25 cellular contexts compared by ENCODE assay signal in genomic region chr12:114836609-114837008, GRCh38.
DNase-seq lines count a peak whose midpoint lies in the region; ATAC-seq, FAIRE-seq and TF ChIP-seq lines count a peak whose summit lies in the region.
"Had no signal": no experiment of that assay in that cellular context is flagged by ENCODE, and none has a peak within 500 bp of the region (broad histone marks: within the 10 kb centered on the region; RNA-seq: fewer than 3 reads in every experiment).

No MANE protein-coding gene starts in this region.

- TF ChIP-seq EP300 in HepG2 (IDR thresholded peaks at IDR 0.05; ENCODE audit: low read depth in 2 of 2, low read length in 2 of 2) (no peak), HepG2 (CRISPR knock-in tag; IDR thresholded peaks at IDR 0.05; ENCODE audit: borderline replicate concordance) (no peak)

- no peaks in the 10 kb centered on the region for H4K20me1 ChIP-seq in HepG2 (ENCODE audit: insufficient read depth, low read length)
- H4K20me1 ChIP-seq in IMR-90 (ENCODE audit: insufficient read depth, low read length): no peaks in the 10 kb centered on the region
- H4K20me1 ChIP-seq: BLaER1 treated with 17β-estradiol and CSF1 and Interleukin-3, amounts not matched to agents 10 nM and 100 nM had no signal

- FAIRE-seq in HepG2 (lab: Jason Lieb, UNC): no peak
- FAIRE-seq: A549, GM12878, GM12892, GM18507 had no signal

- CTCF ChIA-PET in HepG2 (lab: Yijun Ruan, JAX; ENCODE audit: low intra/inter-chr PET ratio, low total read pairs) (no interaction called here), IMR-90 (lab: Yijun Ruan, JAX) (no interaction called here)

- no peak overlapping the region for H3K23ac ChIP-seq in IMR-90 (ENCODE audit: low read depth, low read length)

- H3K27ac ChIP-seq in HepG2 (ENCODE audit: extremely low read length, insufficient read depth, low read length): no peak overlapping the region
- no peak overlapping the region for H3K27ac ChIP-seq in right lobe of liver
- no peak overlapping the region for H3K27ac ChIP-seq in IMR-90 (ENCODE audit: insufficient read depth, low read length)
- H3K27ac ChIP-seq: 22Rv1; A549; BLaER1 treated with 17β-estradiol and CSF1 and Interleukin-3, amounts not matched to agents 10 nM and 100 nM; C4-2B had no signal

- BruUV-seq in HepG2 (replicated peaks; lab: Mats Ljungman, UMichigan) (no TSS peak), IMR-90 (replicated peaks; lab: Mats Ljungman, UMichigan) (no TSS peak)

- H2AFZ ChIP-seq in HepG2 (ENCODE audit: low read length) (no peak overlapping the region), IMR-90 (replicated peaks; ENCODE audit: low read length, poor library complexity) (no peak overlapping the region)

- no peaks in the 10 kb centered on the region for H3K27me3 Mint-ChIP-seq in chondrocyte (ENCODE audit: low read depth)
- H3K27me3 Mint-ChIP-seq: B cell; CD4-positive, alpha-beta memory T cell; CD4-positive, CD25-positive, alpha-beta regulatory T cell had no signal

- H3K4me3 Mint-ChIP-seq in chondrocyte (ENCODE audit: unreplicated experiment): no peak overlapping the region
- H3K4me3 Mint-ChIP-seq: B cell; CD4-positive, alpha-beta memory T cell; CD4-positive, CD25-positive, alpha-beta regulatory T cell; CD8-positive, alpha-beta memory T cell had no signal

- dilution Hi-C loops in IMR-90 (cut with HindIII; ENCODE audit: low sequenced_read_pairs, unreplicated experiment): no loop called here

- H2BK5ac ChIP-seq in IMR-90 (ENCODE audit: low read depth, low read length, poor library complexity, severe bottlenecking): no peak overlapping the region

- H3K4me2 ChIP-seq in HepG2 (ENCODE audit: low read depth, low read length): no peak overlapping the region
- no peak overlapping the region for H3K4me2 ChIP-seq in IMR-90 (ENCODE audit: low read depth, low read length)
- H3K4me2 ChIP-seq: A549; BLaER1 treated with 17β-estradiol and CSF1 and Interleukin-3, amounts not matched to agents 10 nM and 100 nM had no signal

- no peaks in the 10 kb centered on the region; the same call in 1 of the 2 replicates for H3K9me3 ChIP-seq in HepG2 (ENCODE audit: low read length)
- no peaks in the 10 kb centered on the region for H3K9me3 ChIP-seq in right lobe of liver
- H3K9me3 ChIP-seq in IMR-90 (ENCODE audit: control insufficient read depth, insufficient read depth, low read length): peaks cover 8% of the 10 kb centered on the region

- no peak overlapping the region for H2BK15ac ChIP-seq in IMR-90 (ENCODE audit: low read depth, low read length)

- H2AK9ac ChIP-seq in IMR-90 (replicated peaks; ENCODE audit: low read depth, low read length, poor library complexity): no peak overlapping the region

- H3K36me3 Mint-ChIP-seq in chondrocyte (ENCODE audit: low read depth): no peaks in the 10 kb centered on the region
- H3K36me3 Mint-ChIP-seq: CD4-positive, alpha-beta memory T cell; CD4-positive, CD25-positive, alpha-beta regulatory T cell; CD8-positive, alpha-beta memory T cell had no signal

- H3K79me2 ChIP-seq in HepG2 (ENCODE audit: insufficient read depth, low read length): no peaks in the 10 kb centered on the region

- no peak overlapping the region for H3K18ac ChIP-seq in IMR-90 (ENCODE audit: low read depth, low read length)

- H3K4me3 ChIP-seq in HepG2 (replicated peaks in 1 of 3; ENCODE audit: insufficient read depth in 1 of 3, low read depth in 2 of 3, low read length in 3 of 3): no peak overlapping the region
- no peak overlapping the region for H3K4me3 ChIP-seq in right lobe of liver
- no peak overlapping the region for H3K4me3 ChIP-seq in IMR-90 (ENCODE audit: insufficient read depth, low read depth, low read length)
- H3K4me3 ChIP-seq: A549; BLaER1 treated with 17β-estradiol and CSF1 and Interleukin-3, amounts not matched to agents 10 nM and 100 nM; GM12878 had no signal

- no peak overlapping the region for H2BK20ac ChIP-seq in IMR-90 (ENCODE audit: low read depth, low read length)

- no peak overlapping the region for H4K8ac ChIP-seq in IMR-90 (ENCODE audit: low read depth in 2 of 2, low read length in 2 of 2)

- H3K9me3 Mint-ChIP-seq in chondrocyte (ENCODE audit: low read depth): peaks cover 4% of the 10 kb centered on the region

- no peak overlapping the region for H4K5ac ChIP-seq in IMR-90 (ENCODE audit: low read depth, low read length)

- ATAC-seq in HepG2 (no peak), right lobe of liver (no peak), IMR-90 (ENCODE audit: low read depth) (no peak)
- ATAC-seq: A549, GM12878 had no signal

- TF ChIP-seq CTCF in HepG2 (CRISPR knock-in tag; IDR thresholded peaks at IDR 0.05): no peak
- no peak for TF ChIP-seq CTCF in right lobe of liver (IDR thresholded peaks at IDR 0.05)
- TF ChIP-seq CTCF in IMR-90 (conservative IDR thresholded peaks at IDR 0.05; ENCODE audit: low read depth, low read length): no peak
- TF ChIP-seq CTCF in chondrocyte (IDR thresholded peaks at IDR 0.05): no peak

- POLR2A ChIA-PET in HepG2 (lab: Yijun Ruan, JAX) (no interaction called here), IMR-90 (lab: Charles Lee; ENCODE audit: unreplicated experiment) (no interaction called here)

- H2BK120ac ChIP-seq in IMR-90 (ENCODE audit: low read depth, low read length): 0 out of 2 replicates have a peak overlapping the region, but pooled peaks have one; percentile 8

- peaks cover 34% of the 10 kb centered on the region for H3K4me1 ChIP-seq in HepG2 (ENCODE audit: insufficient read depth, low read length)
- H3K4me1 ChIP-seq in right lobe of liver: peaks cover 0 to 13% (median 0%) of the 10 kb centered on the region in 4 donors
- peaks cover 14% of the 10 kb centered on the region for H3K4me1 ChIP-seq in IMR-90 (ENCODE audit: control insufficient read depth, insufficient read depth, low read length)
- H3K4me1 ChIP-seq: A549 had no signal

- 65% methylated on average over 3 of the region's 3 CpGs for WGBS in HepG2 (ENCODE audit: low lambda C conversion rate)
- 90% methylated on average over 3 of the region's 3 CpGs for WGBS in right lobe of liver (ENCODE audit: insufficient coverage, low coverage, low lambda C conversion rate, missing lambda C conversion rate)
- WGBS in IMR-90 (ENCODE audit: extremely low coverage in 2 of 2, insufficient read length in 1 of 2), 2 experiments: no CpG with 5 or more reads among the region's 3 CpGs

- in situ Hi-C loops in HepG2 (cut with HindIII; ENCODE audit: extremely low pct_ligation_motif_present, low pct_unique_long_range_greater_than_20kb): no loop called here
- in situ Hi-C loops in IMR-90 (cut with MboI; ENCODE audit: low sequenced_read_pairs): no loop called here

- H4K91ac ChIP-seq in IMR-90 (ENCODE audit: insufficient read depth, low read depth, low read length): no peak overlapping the region

- H3K27me3 ChIP-seq in HepG2 (ENCODE audit: control insufficient read depth in 1 of 2, insufficient read depth in 2 of 2, low read length in 2 of 2) (no peaks in the 10 kb centered on the region), right lobe of liver (no peaks in the 10 kb centered on the region), IMR-90 (ENCODE audit: control insufficient read depth, insufficient read depth, low read length) (no peaks in the 10 kb centered on the region)
- H3K27me3 ChIP-seq: BLaER1 treated with 17β-estradiol and CSF1 and Interleukin-3, amounts not matched to agents 10 nM and 100 nM had no signal

- H3K4me1 Mint-ChIP-seq in chondrocyte (ENCODE audit: low read depth): peaks cover 7% of the 10 kb centered on the region
- H3K4me1 Mint-ChIP-seq: B cell; CD4-positive, alpha-beta memory T cell; CD4-positive, CD25-positive, alpha-beta regulatory T cell; CD8-positive, alpha-beta memory T cell had no signal

- no peaks in the 10 kb centered on the region for H3K36me3 ChIP-seq in HepG2 (replicated peaks in 1 of 2; ENCODE audit: control insufficient read depth in 1 of 2, insufficient read depth in 2 of 2, low read length in 2 of 2)
- no peaks in the 10 kb centered on the region for H3K36me3 ChIP-seq in right lobe of liver
- H3K36me3 ChIP-seq in IMR-90 (ENCODE audit: control insufficient read depth, insufficient read depth, low read length): no peaks in the 10 kb centered on the region
- H3K36me3 ChIP-seq: BLaER1 treated with 17β-estradiol and CSF1 and Interleukin-3, amounts not matched to agents 10 nM and 100 nM had no signal

- 0 out of 2 replicates have a peak, but pooled peaks cover 3% of the 10 kb centered on the region for H3K9me1 ChIP-seq in IMR-90 (ENCODE audit: insufficient read depth, low read length)

- H3K9ac ChIP-seq in HepG2 (ENCODE audit: insufficient read depth, low read depth, low read length) (no peak overlapping the region), IMR-90 (ENCODE audit: low read depth, low read length) (no peak overlapping the region)
- H3K9ac ChIP-seq: BLaER1 treated with 17β-estradiol and CSF1 and Interleukin-3, amounts not matched to agents 10 nM and 100 nM had no signal

- TF ChIP-seq POLR2A in HepG2 (IDR thresholded peaks at IDR 0.05; ENCODE audit: insufficient read depth in 1 of 2, low read depth in 2 of 2, low read length in 2 of 2) (no peak), right lobe of liver (IDR thresholded peaks at IDR 0.05) (no peak), IMR-90 (IDR thresholded peaks at IDR 0.05; ENCODE audit: low read depth, low read length) (no peak)

- no peaks in the 10 kb centered on the region for H3K79me1 ChIP-seq in IMR-90 (ENCODE audit: low read depth in 1 of 2, low read length in 2 of 2)

- H3K4ac ChIP-seq in IMR-90 (ENCODE audit: low read depth, low read length): no peak overlapping the region

- peak overlapping the region; percentile 4; the same call in 1 of the 2 replicates for H2AK5ac ChIP-seq in IMR-90 (ENCODE audit: low read depth, low read length)

- H3K27ac Mint-ChIP-seq in chondrocyte (ENCODE audit: unreplicated experiment): no peak overlapping the region
- H3K27ac Mint-ChIP-seq: B cell; CD4-positive, alpha-beta memory T cell; CD8-positive, alpha-beta memory T cell had no signal

- intact Hi-C loops in HepG2 (cut with micrococcal nuclease; ENCODE audit: unreplicated experiment) (no loop called here), right lobe of liver (cut with DNase I) (no loop called here), IMR-90 (cut with micrococcal nuclease) (no loop called here)

- DNase-seq in HepG2 (ENCODE audit: low spot score): no peak
- no peak for DNase-seq in right lobe of liver
- no peak for DNase-seq in IMR-90
- no peak for DNase-seq in inferior parietal cortex (ENCODE audit: extremely low spot score)
- no peak for DNase-seq in chondrocyte (ENCODE audit: low spot score)
- DNase-seq: AML-193; CD4-positive, alpha-beta memory T cell; CD4-positive, CD25-positive, alpha-beta regulatory T cell; CD8-positive, alpha-beta memory T cell; COR-L47; DMS 273 treated with DMSO at 0.1 percent for 48 hours; DMS153; DMS53; DMS79; DND-41; EL; GDM1 had no signal

- no peak overlapping the region for H3K14ac ChIP-seq in IMR-90 (replicated peaks; ENCODE audit: low read depth, low read length)

- TF ChIP-seq RAD21 in HepG2 (CRISPR knock-in tag; IDR thresholded peaks at IDR 0.05) (no peak), IMR-90 (IDR thresholded peaks at IDR 0.05; ENCODE audit: low read length) (no peak)

- no peak overlapping the region for H3K56ac ChIP-seq in IMR-90 (ENCODE audit: extremely low read depth, insufficient read depth, low read length)

TF ChIP-seq in IMR-90, 13 proteins besides CTCF, POLR2A, EP300 and RAD21 (continues in another document):
- TF ChIP-seq MAZ (IDR thresholded peaks at IDR 0.05; ENCODE audit: borderline replicate concordance, low read depth, low read length) (no peak), MXI1 (IDR thresholded peaks at IDR 0.05; ENCODE audit: borderline replicate concordance, low read depth, low read length) (no peak)
